In the genomic region with DNA sequence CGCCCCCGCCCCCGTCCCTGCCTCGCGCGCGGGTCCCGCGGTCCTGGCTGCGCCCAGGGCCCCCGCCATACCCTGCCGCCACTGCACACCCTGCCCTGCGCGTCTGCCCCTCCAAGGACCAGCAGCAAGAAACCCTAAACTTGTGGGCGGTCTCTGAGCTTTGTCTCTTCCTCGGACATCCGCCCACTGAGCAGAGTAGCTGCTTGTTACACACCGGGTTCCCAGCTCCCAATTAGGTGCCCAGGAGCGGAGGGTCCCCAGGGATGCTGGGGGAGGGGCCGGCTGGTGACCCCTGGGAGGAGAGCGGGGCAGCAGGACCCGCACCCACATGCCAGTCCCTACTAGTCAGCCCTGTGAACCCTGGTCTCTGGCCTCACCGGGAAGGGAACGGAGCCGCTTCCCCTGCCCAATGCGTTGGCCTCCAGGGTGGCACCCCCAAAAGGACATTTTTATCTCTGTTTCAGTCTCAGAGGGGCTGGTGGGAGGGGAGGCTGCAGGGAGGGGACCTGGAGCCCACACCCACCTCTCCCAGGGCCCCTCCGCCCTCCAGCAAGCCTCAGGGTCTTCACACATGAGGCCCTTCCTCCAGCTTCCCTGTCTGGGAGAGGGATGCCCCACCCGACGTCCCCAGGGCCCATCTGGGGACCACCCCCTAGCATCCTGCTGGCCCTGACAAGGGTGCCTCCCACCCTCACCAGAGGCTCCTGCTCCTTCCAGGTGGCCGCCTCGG, we compare ENCODE assay signal across 8 cellular contexts. TPM values are rescaled to one million over a fixed set of nuclear protein-coding genes. Genes with fewer than 3 reads are reported as not detected.
DNase-seq lines count a peak whose midpoint lies in the region; ATAC-seq and TF ChIP-seq lines count a peak whose summit lies in the region.

No MANE protein-coding gene starts in this region.

- WGBS in trophoblast cell (ENCODE audit: extremely low coverage, insufficient coverage, insufficient read length) = no CpG with 5 or more reads among the region's 31 CpGs

- peak overlapping the region; percentile 90 for H3K4me2 ChIP-seq in trophoblast cell (ENCODE audit: low read length)

- H3K9ac ChIP-seq in endocrine pancreas (ENCODE audit: control insufficient read depth, insufficient read depth, low read length) (peak overlapping the region; percentile 62), trophoblast cell (ENCODE audit: low read length) (no peak overlapping the region)

- peak overlapping the region; percentile 14 for H4K8ac ChIP-seq in trophoblast cell (ENCODE audit: low read depth, low read length)

- no peak for ATAC-seq in GM21381 (IDR thresholded peaks at IDR 0.05; ENCODE audit: unreplicated experiment)

- peak overlapping the region; percentile 7 for H4K91ac ChIP-seq in trophoblast cell (ENCODE audit: low read depth, low read length)

- H3K36me3 ChIP-seq in endocrine pancreas (ENCODE audit: control insufficient read depth, insufficient read depth, low read length) (no peaks in the 10 kb centered on the region), trophoblast cell (ENCODE audit: control insufficient read depth in 1 of 2, insufficient read depth in 2 of 2, low read length in 2 of 2) (no peaks in the 10 kb centered on the region)

- no peak overlapping the region for H3K27ac ChIP-seq in trophoblast cell (ENCODE audit: low read depth, low read length)
- H3K27ac ChIP-seq in caudate nucleus (ENCODE audit: low read depth, low read length) = no peak overlapping the region

- peak overlapping the region; percentile 35 for H3K14ac ChIP-seq in trophoblast cell (ENCODE audit: low read length)

- no peak overlapping the region for H2BK120ac ChIP-seq in trophoblast cell (ENCODE audit: insufficient read depth, low read length, poor library complexity)

- no peaks in the 10 kb centered on the region for H3K9me3 ChIP-seq in endocrine pancreas (ENCODE audit: control insufficient read depth, low read length)
- H3K9me3 ChIP-seq in trophoblast cell (ENCODE audit: insufficient read depth, low read depth, low read length) = peaks cover 2% of the 10 kb centered on the region

- H3K79me1 ChIP-seq in trophoblast cell (ENCODE audit: low read length) = peaks cover 4% of the 10 kb centered on the region

- peak overlapping the region; percentile 66 for H2AFZ ChIP-seq in trophoblast cell (ENCODE audit: insufficient read depth, low read length, poor library complexity)

- H3K4me3 ChIP-seq in GM12864 (ENCODE audit: low read depth, low read length) (peak overlapping the region; percentile 50), endocrine pancreas (ENCODE audit: control insufficient read depth, insufficient read depth, low read length) (no peak overlapping the region), trophoblast cell (ENCODE audit: low read depth, low read length) (peak overlapping the region; percentile 18)

- H3K23ac ChIP-seq in trophoblast cell (ENCODE audit: low read length) = no peak overlapping the region

- no peaks in the 10 kb centered on the region for H3K4me1 ChIP-seq in endocrine pancreas (ENCODE audit: control insufficient read depth, insufficient read depth, low read length)
- peaks cover 5 to 16% of the 10 kb centered on the region in 2 experiments for H3K4me1 ChIP-seq in trophoblast cell (ENCODE audit: control insufficient read depth in 1 of 2, insufficient read depth in 2 of 2, low read length in 2 of 2)

- no peak for TF ChIP-seq CTCF in GM12864 (IDR thresholded peaks at IDR 0.05; ENCODE audit: low read depth, low read length, missing control alignments)

- H3K18ac ChIP-seq in trophoblast cell (ENCODE audit: low read length) = no peak overlapping the region

- H2BK5ac ChIP-seq in trophoblast cell (ENCODE audit: low read depth, low read length, poor library complexity) = no peak overlapping the region

- no peak overlapping the region for H3K4ac ChIP-seq in trophoblast cell (ENCODE audit: low read depth, low read length)

- no peak overlapping the region for H2AK5ac ChIP-seq in trophoblast cell (ENCODE audit: low read length)

- no peak overlapping the region for H2BK12ac ChIP-seq in trophoblast cell (ENCODE audit: low read length)

- H4K12ac ChIP-seq in trophoblast cell (ENCODE audit: low read depth, low read length) = no peak overlapping the region

- DNase-seq in GM12864 (ENCODE audit: low read depth) = no peak
- DNase-seq in NCI-H69 (lab: John Stamatoyannopoulos, UW) = peak; percentile 27
- peak in 1 of 2 donors; percentile 23 for DNase-seq in trophoblast cell
- DNase-seq in COR-L47 (lab: John Stamatoyannopoulos, UW) = no peak
- DNase-seq in caudate nucleus (lab: John Stamatoyannopoulos, UW) = no peak
- DNase-seq in T1000 (lab: John Stamatoyannopoulos, UW) = no peak

- H3K79me2 ChIP-seq in trophoblast cell (ENCODE audit: control insufficient read depth, insufficient read depth, low read length, poor library complexity) = no peaks in the 10 kb centered on the region

- H3K27me3 ChIP-seq in endocrine pancreas (ENCODE audit: control insufficient read depth, insufficient read depth, low read length) = no peaks in the 10 kb centered on the region
- no peaks in the 10 kb centered on the region for H3K27me3 ChIP-seq in trophoblast cell (ENCODE audit: insufficient read depth, low read length)

RNA-seq across cellular contexts. Expression of a gene that starts 10.5 kb away (rescaled TPM):
- polyA plus RNA-seq in trophoblast cell (2013) = 3.6 and 3.8 TPM in 2 replicates

RNA-seq across cellular contexts. Expression of a gene that starts 15.4 kb away (rescaled TPM):
- 9.9 and 10.1 TPM in 2 replicates for polyA plus RNA-seq in trophoblast cell (2013)

RNA-seq across cellular contexts. Expression of a gene that starts 15.8 kb away (rescaled TPM):
- polyA plus RNA-seq in trophoblast cell (2013) = 12.3 and 13.4 TPM in 2 replicates

RNA-seq across cellular contexts. Expression of a gene that starts 53.8 kb away (rescaled TPM):
- 0.73 and 0.85 TPM in 2 replicates for polyA plus RNA-seq in trophoblast cell (2013)
